ENCODE assay signal across 24 cellular contexts in genomic region chr6:144854654-144855053, GRCh38.
"Had no signal": no experiment of that assay in that cellular context is flagged by ENCODE, and none has a peak within 500 bp of the region (broad histone marks: within the 10 kb centered on the region; RNA-seq: fewer than 3 reads in every experiment).

No MANE protein-coding gene starts in this region.

- H3K9me3 ChIP-seq: esophagus squamous epithelium, heart right ventricle, lower lobe of right lung, prostate gland, right atrium auricular region, sigmoid colon, testis, tibial artery had no signal

- H3K27me3 Mint-ChIP-seq: effector memory CD8-positive, alpha-beta T cell; type B pancreatic cell had no signal

- H3K27ac ChIP-seq: esophagus squamous epithelium, heart right ventricle, lower lobe of right lung, neural progenitor cell, prostate gland, right atrium auricular region, sigmoid colon, testis, tibial artery had no signal

- H3K4me1 ChIP-seq: esophagus squamous epithelium, lower lobe of right lung, neural progenitor cell, prostate gland, right atrium auricular region, sigmoid colon, testis, tibial artery had no signal

- H3K27ac Mint-ChIP-seq: nephron; neural progenitor cell; stimulated activated effector memory CD8-positive, alpha-beta T cell treated with anti-CD3 and anti-CD28 coated beads, Interleukin-12 subunit alpha, Interleukin-12 subunit beta, amount 100 ng/mL, for 72 hours; type B pancreatic cell had no signal

- H3K36me3 ChIP-seq: neural progenitor cell had no signal

- DNase-seq: cortex of kidney; effector memory CD8-positive, alpha-beta T cell; erythroblast; esophagus squamous epithelium; foreskin melanocyte; glutamatergic neuron; heart right ventricle; hippocampal formation; left ventricle myocardium superior; lower lobe of right lung; nucleus accumbens; sigmoid colon; stimulated activated CD4-positive, alpha-beta T cell treated with anti-CD3 and anti-CD28 coated beads, Interleukin-2, amount 100 ng/mL, for 24 hours; stimulated activated CD4-positive, alpha-beta T cell treated with anti-CD3 and anti-CD28 coated beads, Interleukin-4, amount 100 ng/mL, for 24 hours; stimulated activated naive CD8-positive, alpha-beta T cell treated with anti-CD3 and anti-CD28 coated beads, Interleukin-15, Interleukin-2, amounts not matched to agents 100 U/mL and 50 U/mL, for 24 hours; substantia nigra; testis; tibial artery had no signal

- H3K4me3 Mint-ChIP-seq: nephron; neural progenitor cell; stimulated activated effector memory CD8-positive, alpha-beta T cell treated with anti-CD3 and anti-CD28 coated beads, Interleukin-12 subunit alpha, Interleukin-12 subunit beta, amount 100 ng/mL, for 72 hours; type B pancreatic cell had no signal

- H3K9me3 Mint-ChIP-seq: effector memory CD8-positive, alpha-beta T cell; nephron; neural progenitor cell; stimulated activated effector memory CD8-positive, alpha-beta T cell treated with anti-CD3 and anti-CD28 coated beads, Interleukin-12 subunit alpha, Interleukin-12 subunit beta, amount 100 ng/mL, for 72 hours; type B pancreatic cell had no signal

- ATAC-seq: effector memory CD8-positive, alpha-beta T cell; heart right ventricle; left ventricle myocardium superior; lower lobe of right lung; stimulated activated effector memory CD8-positive, alpha-beta T cell treated with anti-CD3 and anti-CD28 coated beads, Interleukin-12 subunit alpha, Interleukin-12 subunit beta, amount 100 ng/mL, for 72 hours; stimulated activated naive CD8-positive, alpha-beta T cell treated with anti-CD3 and anti-CD28 coated beads, Interleukin-15, Interleukin-2, amounts not matched to agents 100 U/mL and 50 U/mL, for 24 hours had no signal

- H3K27me3 ChIP-seq: esophagus squamous epithelium, heart right ventricle, neural progenitor cell, right atrium auricular region, sigmoid colon, testis, tibial artery had no signal

- H3K4me1 Mint-ChIP-seq: nephron, neural progenitor cell had no signal

- H3K4me3 ChIP-seq: esophagus squamous epithelium, heart right ventricle, lower lobe of right lung, neural progenitor cell, prostate gland, right atrium auricular region, sigmoid colon, testis, tibial artery had no signal
